Comparison of ENCODE assay signal across 15 cellular contexts in the genomic region with DNA sequence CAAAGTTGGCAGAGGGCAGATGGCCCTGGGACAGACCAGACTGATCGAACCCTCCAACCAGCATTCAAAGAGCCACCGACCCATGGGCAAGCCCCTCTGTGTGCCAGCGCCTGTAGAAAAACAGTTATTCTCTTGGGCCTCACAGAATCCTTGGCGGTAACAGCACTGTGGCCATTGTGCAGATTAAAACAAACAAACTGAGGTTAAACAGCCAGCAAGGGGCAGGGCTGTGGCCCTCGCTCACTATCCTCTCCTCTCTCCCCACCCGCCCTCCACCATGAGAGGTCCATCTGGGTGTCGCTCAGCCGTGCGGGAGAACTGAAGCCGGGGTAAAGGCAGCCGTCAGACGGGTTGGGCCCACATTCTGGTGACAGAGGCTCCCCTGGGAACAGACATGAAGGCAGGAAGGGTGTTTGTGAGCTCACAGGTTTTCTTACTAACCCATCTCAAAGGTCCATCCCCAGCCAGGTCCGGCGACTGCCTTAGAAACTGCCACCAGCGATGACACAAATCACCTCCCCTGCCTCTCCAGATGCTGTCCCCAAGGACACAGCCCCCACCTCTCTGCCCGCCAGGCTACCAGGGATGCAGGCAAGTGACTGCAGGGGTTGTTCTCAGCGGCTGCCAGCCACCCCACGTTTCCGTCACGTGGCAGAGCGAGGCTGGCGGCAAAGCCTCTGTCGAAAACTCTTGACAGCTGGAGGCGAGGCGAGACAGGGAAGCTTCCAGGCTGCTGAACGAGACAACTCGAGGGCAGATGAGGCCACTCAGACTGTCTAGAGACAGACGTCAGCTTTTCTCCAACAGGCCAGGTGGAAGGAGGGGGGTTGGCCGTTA.
DNase-seq lines count a peak whose midpoint lies in the region; ATAC-seq, FAIRE-seq and TF ChIP-seq lines count a peak whose summit lies in the region.
"Had no signal": no experiment of that assay in that cellular context is flagged by ENCODE, and none has a peak within 500 bp of the region (broad histone marks: within the 10 kb centered on the region; RNA-seq: fewer than 3 reads in every experiment).

No MANE protein-coding gene starts in this region.

- no peak overlapping the region for H3K4me3 Mint-ChIP-seq in T-cell
- H3K4me3 Mint-ChIP-seq: dendritic cell treated with granulocyte-macrophage colony-stimulating factor and Interleukin-4, amounts not matched to agents 40 ng/mL and 50 ng/mL, for 4 days; HFFc6 had no signal

- H3K4me1 ChIP-seq in heart right ventricle (peaks cover 0 to 15% (median 0%) of the 10 kb centered on the region in 9 donors), psoas muscle (no peaks in the 10 kb centered on the region)

- intact Hi-C loops in heart right ventricle (cut with DNase I) = no loop called here
- intact Hi-C loops in psoas muscle (cut with DNase I) = no loop called here

- TF ChIP-seq CTCF in heart right ventricle (IDR thresholded peaks at IDR 0.05) (no peak), psoas muscle (IDR thresholded peaks at IDR 0.05) (no peak)

- H3K27me3 Mint-ChIP-seq in T-cell = no peaks in the 10 kb centered on the region
- H3K27me3 Mint-ChIP-seq: dendritic cell treated with granulocyte-macrophage colony-stimulating factor and Interleukin-4, amounts not matched to agents 40 ng/mL and 50 ng/mL, for 4 days had no signal

- no peaks in the 10 kb centered on the region for H3K36me3 Mint-ChIP-seq in T-cell

- peak; percentile 88 to 94 (median 92) for ATAC-seq in heart right ventricle
- peak; percentile 60 to 84 (median 81) for ATAC-seq in psoas muscle
- ATAC-seq in GM19397 (IDR thresholded peaks at IDR 0.05; ENCODE audit: unreplicated experiment) = no peak
- no peak for ATAC-seq in T-cell (replicated peaks in 1 of 4)
- ATAC-seq: activated CD4-positive, CD25-positive, alpha-beta regulatory T cell treated with anti-CD3 and anti-CD28 coated beads, Interleukin-2, amount 50 U/mL, for 24 hours had no signal

- H3K4me3 ChIP-seq in heart right ventricle (no peak overlapping the region), psoas muscle (no peak overlapping the region)
- H3K4me3 ChIP-seq: SK-N-MC, skin epidermis had no signal

- H3K27me3 ChIP-seq in heart right ventricle = no peaks in the 10 kb centered on the region
- H3K27me3 ChIP-seq in psoas muscle (ENCODE audit: insufficient read depth in 3 of 3, low read length in 2 of 3) = peaks cover 0 to 36% (median 4%) of the 10 kb centered on the region in 3 donors

- H3K36me3 ChIP-seq in heart right ventricle (peaks cover 0 to 9% (median 0%) of the 10 kb centered on the region in 9 donors), psoas muscle (ENCODE audit: insufficient read depth in 1 of 2, low read depth in 1 of 2) (no peaks in the 10 kb centered on the region)

- CTCF ChIA-PET in T-cell (lab: Charles Lee) = no interaction called here

- H3K4me1 Mint-ChIP-seq in T-cell = no peaks in the 10 kb centered on the region

- WGBS in heart right ventricle, 2 donors = 61 to 67% methylated on average over 29 of the region's 29 CpGs
- WGBS in psoas muscle, 3 donors = 40 to 53% (median 47%) methylated on average over 29 of the region's 29 CpGs

- POLR2A ChIA-PET in T-cell (lab: Charles Lee) = no interaction called here

- H3K9me3 ChIP-seq in heart right ventricle (no peaks in the 10 kb centered on the region), psoas muscle (no peaks in the 10 kb centered on the region)

- no peaks in the 10 kb centered on the region for H3K9me3 Mint-ChIP-seq in T-cell
- H3K9me3 Mint-ChIP-seq: dendritic cell treated with granulocyte-macrophage colony-stimulating factor and Interleukin-4, amounts not matched to agents 40 ng/mL and 50 ng/mL, for 4 days; HFFc6 had no signal

- DNase-seq in GM18507 (ENCODE audit: extremely low spot score, insufficient read length, low read depth) = no peak
- peak; percentile 47 for DNase-seq in NCI-H524 treated with DMSO at 0.1 percent for 48 hours (lab: John Stamatoyannopoulos, UW)
- peak; percentile 63 to 69 for DNase-seq in heart right ventricle
- peak; percentile 75 to 83 for DNase-seq in psoas muscle
- DNase-seq in NOMO-1 treated with dmso at 0.1 percent for 144 hours (lab: John Stamatoyannopoulos, UW; ENCODE audit: unreplicated experiment) = no peak
- no peak for DNase-seq in T-cell
- DNase-seq in OCI-M1 (lab: John Stamatoyannopoulos, UW) = no peak
- DNase-seq: activated T-cell treated with anti-CD3 and anti-CD28 coated beads, Interleukin-2, amount 50 U/mL, for 1 hour; HFFc6; NCI-H1436 treated with DMSO at 0.1 percent for 48 hours had no signal

- FAIRE-seq in GM18507 (lab: Jason Lieb, UNC) = peak; percentile 60

- H3K27ac Mint-ChIP-seq in T-cell = no peak overlapping the region
- H3K27ac Mint-ChIP-seq: dendritic cell treated with granulocyte-macrophage colony-stimulating factor and Interleukin-4, amounts not matched to agents 40 ng/mL and 50 ng/mL, for 4 days; HFFc6 had no signal

- H3K27ac ChIP-seq in heart right ventricle = peak overlapping the region in 1 of 10 donors; percentile 31
- no peak overlapping the region for H3K27ac ChIP-seq in psoas muscle
- H3K27ac ChIP-seq: SK-N-MC, skin epidermis had no signal

Comparison
In these comparisons a context has a peak if more than half of its experiments do, and no peak if none do; other contexts are left out.
1. DNase-seq: peak in NCI-H524 treated with DMSO at 0.1 percent for 48 hours (single experiment), heart right ventricle (2 of 2) and psoas muscle (2 of 2); none in GM18507 (single experiment), NOMO-1 treated with dmso at 0.1 percent for 144 hours (single experiment), T-cell (0 of 34) and OCI-M1 (single experiment).
2. ATAC-seq: peak in heart right ventricle (8 of 8) and psoas muscle (4 of 4); none in GM19397 (single experiment) and T-cell (0 of 4).